ENCODE assay signal across 1 cellular context in the genomic region with DNA sequence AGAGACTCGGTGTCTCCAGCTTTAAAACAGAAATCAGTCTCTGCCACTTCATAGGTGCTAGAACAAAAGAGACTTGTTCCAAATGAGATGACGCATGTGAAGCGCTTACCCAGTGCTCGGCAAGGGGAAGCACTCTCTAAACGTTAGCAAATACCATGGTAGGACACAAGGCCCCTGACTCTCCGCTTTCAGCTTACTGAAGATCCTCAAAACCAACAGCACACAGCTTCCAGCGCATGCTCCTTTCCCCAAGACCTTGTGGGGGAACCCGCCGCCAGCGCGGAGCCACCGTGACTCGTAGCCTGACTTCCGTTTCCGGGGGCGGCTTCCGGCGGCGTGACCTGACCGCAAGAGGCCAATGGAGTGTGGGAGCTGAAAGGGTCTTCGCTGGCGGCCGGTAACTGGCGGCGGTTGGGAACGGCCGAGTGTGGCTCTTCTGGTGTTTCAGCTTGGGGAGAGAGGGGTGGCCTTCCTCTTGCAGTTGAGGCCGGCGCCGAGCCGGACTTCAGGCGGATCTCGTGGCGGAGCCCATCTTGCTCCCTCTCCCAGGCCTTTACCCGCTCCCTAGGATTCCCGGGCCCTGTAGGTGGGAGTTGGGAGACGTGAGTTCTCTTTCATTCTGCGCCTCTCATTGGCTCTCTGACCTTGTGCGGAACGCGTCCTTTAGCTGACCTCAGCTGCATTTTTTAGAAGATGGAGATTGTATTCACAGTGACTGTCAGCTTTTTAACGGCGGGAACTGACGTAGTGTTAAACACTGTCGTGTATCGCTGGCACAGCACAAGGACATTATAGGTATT.
A peak's percentile ranks its signal among the peaks of the same experiment; 100 is the strongest.
TF ChIP-seq lines count a peak whose summit lies in the region.

A gene with protein sequence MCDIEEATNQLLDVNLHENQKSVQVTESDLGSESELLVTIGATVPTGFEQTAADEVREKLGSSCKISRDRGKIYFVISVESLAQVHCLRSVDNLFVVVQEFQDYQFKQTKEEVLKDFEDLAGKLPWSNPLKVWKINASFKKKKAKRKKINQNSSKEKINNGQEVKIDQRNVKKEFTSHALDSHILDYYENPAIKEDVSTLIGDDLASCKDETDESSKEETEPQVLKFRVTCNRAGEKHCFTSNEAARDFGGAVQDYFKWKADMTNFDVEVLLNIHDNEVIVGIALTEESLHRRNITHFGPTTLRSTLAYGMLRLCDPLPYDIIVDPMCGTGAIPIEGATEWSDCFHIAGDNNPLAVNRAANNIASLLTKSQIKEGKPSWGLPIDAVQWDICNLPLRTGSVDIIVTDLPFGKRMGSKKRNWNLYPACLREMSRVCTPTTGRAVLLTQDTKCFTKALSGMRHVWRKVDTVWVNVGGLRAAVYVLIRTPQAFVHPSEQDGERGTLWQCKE (plus strand): TSS at position 324 of the 800 bp plus-strand sequence. CDS start 2,015 bp downstream, outside the sequence.

TF ChIP-seq in HepG2, 621 proteins besides CTCF, POLR2A, EP300 and RAD21 (continued from another document and continues in another):
- TF ChIP-seq, protein P1, sequence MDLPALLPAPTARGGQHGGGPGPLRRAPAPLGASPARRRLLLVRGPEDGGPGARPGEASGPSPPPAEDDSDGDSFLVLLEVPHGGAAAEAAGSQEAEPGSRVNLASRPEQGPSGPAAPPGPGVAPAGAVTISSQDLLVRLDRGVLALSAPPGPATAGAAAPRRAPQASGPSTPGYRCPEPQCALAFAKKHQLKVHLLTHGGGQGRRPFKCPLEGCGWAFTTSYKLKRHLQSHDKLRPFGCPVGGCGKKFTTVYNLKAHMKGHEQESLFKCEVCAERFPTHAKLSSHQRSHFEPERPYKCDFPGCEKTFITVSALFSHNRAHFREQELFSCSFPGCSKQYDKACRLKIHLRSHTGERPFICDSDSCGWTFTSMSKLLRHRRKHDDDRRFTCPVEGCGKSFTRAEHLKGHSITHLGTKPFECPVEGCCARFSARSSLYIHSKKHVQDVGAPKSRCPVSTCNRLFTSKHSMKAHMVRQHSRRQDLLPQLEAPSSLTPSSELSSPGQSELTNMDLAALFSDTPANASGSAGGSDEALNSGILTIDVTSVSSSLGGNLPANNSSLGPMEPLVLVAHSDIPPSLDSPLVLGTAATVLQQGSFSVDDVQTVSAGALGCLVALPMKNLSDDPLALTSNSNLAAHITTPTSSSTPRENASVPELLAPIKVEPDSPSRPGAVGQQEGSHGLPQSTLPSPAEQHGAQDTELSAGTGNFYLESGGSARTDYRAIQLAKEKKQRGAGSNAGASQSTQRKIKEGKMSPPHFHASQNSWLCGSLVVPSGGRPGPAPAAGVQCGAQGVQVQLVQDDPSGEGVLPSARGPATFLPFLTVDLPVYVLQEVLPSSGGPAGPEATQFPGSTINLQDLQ (CRISPR knock-in tag; IDR thresholded peaks at IDR 0.05), result peak; percentile 71; the same call in 1 of the 2 replicates
- no peak for TF ChIP-seq ZNF367 (CRISPR knock-in tag; IDR thresholded peaks at IDR 0.05; ENCODE audit: borderline replicate concordance)
- TF ChIP-seq BORCS8-MEF2B (CRISPR knock-in tag; IDR thresholded peaks at IDR 0.05), result peak; percentile 96
- TF ChIP-seq, protein P2, sequence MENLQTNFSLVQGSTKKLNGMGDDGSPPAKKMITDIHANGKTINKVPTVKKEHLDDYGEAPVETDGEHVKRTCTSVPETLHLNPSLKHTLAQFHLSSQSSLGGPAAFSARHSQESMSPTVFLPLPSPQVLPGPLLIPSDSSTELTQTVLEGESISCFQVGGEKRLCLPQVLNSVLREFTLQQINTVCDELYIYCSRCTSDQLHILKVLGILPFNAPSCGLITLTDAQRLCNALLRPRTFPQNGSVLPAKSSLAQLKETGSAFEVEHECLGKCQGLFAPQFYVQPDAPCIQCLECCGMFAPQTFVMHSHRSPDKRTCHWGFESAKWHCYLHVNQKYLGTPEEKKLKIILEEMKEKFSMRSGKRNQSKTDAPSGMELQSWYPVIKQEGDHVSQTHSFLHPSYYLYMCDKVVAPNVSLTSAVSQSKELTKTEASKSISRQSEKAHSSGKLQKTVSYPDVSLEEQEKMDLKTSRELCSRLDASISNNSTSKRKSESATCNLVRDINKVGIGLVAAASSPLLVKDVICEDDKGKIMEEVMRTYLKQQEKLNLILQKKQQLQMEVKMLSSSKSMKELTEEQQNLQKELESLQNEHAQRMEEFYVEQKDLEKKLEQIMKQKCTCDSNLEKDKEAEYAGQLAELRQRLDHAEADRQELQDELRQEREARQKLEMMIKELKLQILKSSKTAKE (CRISPR knock-in tag; IDR thresholded peaks at IDR 0.05; ENCODE audit: borderline replicate concordance), result peak; percentile 61; the same call in 1 of the 2 replicates
- peak; percentile 90; the same call in 1 of the 2 replicates for TF ChIP-seq ZNF720 (CRISPR knock-in tag; IDR thresholded peaks at IDR 0.05)
- TF ChIP-seq AHR (CRISPR knock-in tag; IDR thresholded peaks at IDR 0.05), result peak; percentile 95; the same call in 1 of the 2 replicates
- TF ChIP-seq ZNF383 (CRISPR knock-in tag; IDR thresholded peaks at IDR 0.05; ENCODE audit: borderline replicate concordance), result no peak
- TF ChIP-seq, protein P3, sequence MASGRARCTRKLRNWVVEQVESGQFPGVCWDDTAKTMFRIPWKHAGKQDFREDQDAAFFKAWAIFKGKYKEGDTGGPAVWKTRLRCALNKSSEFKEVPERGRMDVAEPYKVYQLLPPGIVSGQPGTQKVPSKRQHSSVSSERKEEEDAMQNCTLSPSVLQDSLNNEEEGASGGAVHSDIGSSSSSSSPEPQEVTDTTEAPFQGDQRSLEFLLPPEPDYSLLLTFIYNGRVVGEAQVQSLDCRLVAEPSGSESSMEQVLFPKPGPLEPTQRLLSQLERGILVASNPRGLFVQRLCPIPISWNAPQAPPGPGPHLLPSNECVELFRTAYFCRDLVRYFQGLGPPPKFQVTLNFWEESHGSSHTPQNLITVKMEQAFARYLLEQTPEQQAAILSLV (CRISPR knock-in tag; IDR thresholded peaks at IDR 0.05; ENCODE audit: borderline replicate concordance), result peak; percentile 95
- no peak for TF ChIP-seq ZNF749 (CRISPR knock-in tag; IDR thresholded peaks at IDR 0.05; ENCODE audit: borderline replicate concordance)
- no peak for TF ChIP-seq MBD4 (IDR thresholded peaks at IDR 0.05; ENCODE audit: borderline replicate concordance, low read length)
- TF ChIP-seq, protein P4, sequence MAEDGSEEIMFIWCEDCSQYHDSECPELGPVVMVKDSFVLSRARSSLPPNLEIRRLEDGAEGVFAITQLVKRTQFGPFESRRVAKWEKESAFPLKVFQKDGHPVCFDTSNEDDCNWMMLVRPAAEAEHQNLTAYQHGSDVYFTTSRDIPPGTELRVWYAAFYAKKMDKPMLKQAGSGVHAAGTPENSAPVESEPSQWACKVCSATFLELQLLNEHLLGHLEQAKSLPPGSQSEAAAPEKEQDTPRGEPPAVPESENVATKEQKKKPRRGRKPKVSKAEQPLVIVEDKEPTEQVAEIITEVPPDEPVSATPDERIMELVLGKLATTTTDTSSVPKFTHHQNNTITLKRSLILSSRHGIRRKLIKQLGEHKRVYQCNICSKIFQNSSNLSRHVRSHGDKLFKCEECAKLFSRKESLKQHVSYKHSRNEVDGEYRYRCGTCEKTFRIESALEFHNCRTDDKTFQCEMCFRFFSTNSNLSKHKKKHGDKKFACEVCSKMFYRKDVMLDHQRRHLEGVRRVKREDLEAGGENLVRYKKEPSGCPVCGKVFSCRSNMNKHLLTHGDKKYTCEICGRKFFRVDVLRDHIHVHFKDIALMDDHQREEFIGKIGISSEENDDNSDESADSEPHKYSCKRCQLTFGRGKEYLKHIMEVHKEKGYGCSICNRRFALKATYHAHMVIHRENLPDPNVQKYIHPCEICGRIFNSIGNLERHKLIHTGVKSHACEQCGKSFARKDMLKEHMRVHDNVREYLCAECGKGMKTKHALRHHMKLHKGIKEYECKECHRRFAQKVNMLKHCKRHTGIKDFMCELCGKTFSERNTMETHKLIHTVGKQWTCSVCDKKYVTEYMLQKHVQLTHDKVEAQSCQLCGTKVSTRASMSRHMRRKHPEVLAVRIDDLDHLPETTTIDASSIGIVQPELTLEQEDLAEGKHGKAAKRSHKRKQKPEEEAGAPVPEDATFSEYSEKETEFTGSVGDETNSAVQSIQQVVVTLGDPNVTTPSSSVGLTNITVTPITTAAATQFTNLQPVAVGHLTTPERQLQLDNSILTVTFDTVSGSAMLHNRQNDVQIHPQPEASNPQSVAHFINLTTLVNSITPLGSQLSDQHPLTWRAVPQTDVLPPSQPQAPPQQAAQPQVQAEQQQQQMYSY (CRISPR knock-in tag; IDR thresholded peaks at IDR 0.05), result no peak
- no peak for TF ChIP-seq ZNF382 (CRISPR knock-in tag; IDR thresholded peaks at IDR 0.05; ENCODE audit: borderline replicate concordance)
- no peak for TF ChIP-seq FOSL1 (CRISPR knock-in tag; IDR thresholded peaks at IDR 0.05; ENCODE audit: borderline replicate concordance)
- peak; percentile 88 for TF ChIP-seq KDM2A (CRISPR knock-in tag; IDR thresholded peaks at IDR 0.05; ENCODE audit: borderline replicate concordance, low read depth)
- no peak for TF ChIP-seq NFIB (CRISPR knock-in tag; IDR thresholded peaks at IDR 0.05; ENCODE audit: borderline replicate concordance)
- TF ChIP-seq ZNF20 (CRISPR knock-in tag; IDR thresholded peaks at IDR 0.05), result no peak
- TF ChIP-seq ASH2L (IDR thresholded peaks at IDR 0.05; ENCODE audit: insufficient read length, low read depth, low read length), result peak; percentile 92
- TF ChIP-seq AGO1 (IDR thresholded peaks at IDR 0.05; ENCODE audit: low read depth, low read length, poor library complexity, severe bottlenecking), result no peak
- peak; percentile 79; the same call in 1 of the 2 replicates for TF ChIP-seq ZNF558 (CRISPR knock-in tag; IDR thresholded peaks at IDR 0.05; ENCODE audit: borderline replicate concordance)
- TF ChIP-seq, protein P5, sequence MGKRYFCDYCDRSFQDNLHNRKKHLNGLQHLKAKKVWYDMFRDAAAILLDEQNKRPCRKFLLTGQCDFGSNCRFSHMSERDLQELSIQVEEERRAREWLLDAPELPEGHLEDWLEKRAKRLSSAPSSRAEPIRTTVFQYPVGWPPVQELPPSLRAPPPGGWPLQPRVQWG (CRISPR knock-in tag; IDR thresholded peaks at IDR 0.05; ENCODE audit: borderline replicate concordance, low read depth), result no peak
- no peak for TF ChIP-seq MTF2 (CRISPR knock-in tag; IDR thresholded peaks at IDR 0.05; ENCODE audit: borderline replicate concordance)
- no peak for TF ChIP-seq ADNP (CRISPR knock-in tag; IDR thresholded peaks at IDR 0.05)
- TF ChIP-seq ZNF234 (CRISPR knock-in tag; conservative IDR thresholded peaks at IDR 0.05), result no peak
- peak; percentile 83 for TF ChIP-seq ARNT2 (CRISPR knock-in tag; IDR thresholded peaks at IDR 0.05; ENCODE audit: low read depth)
- no peak for TF ChIP-seq NFE2L2 (IDR thresholded peaks at IDR 0.05; ENCODE audit: low read length)
- peak; percentile 74 for TF ChIP-seq ZNF614 (CRISPR knock-in tag; IDR thresholded peaks at IDR 0.05; ENCODE audit: borderline replicate concordance)
- peak; percentile 84 for TF ChIP-seq SIN3A (IDR thresholded peaks at IDR 0.05; ENCODE audit: borderline replicate concordance, low read depth, low read length)
- peak; percentile 55; the same call in 1 of the 2 replicates for TF ChIP-seq NR2F6 (IDR thresholded peaks at IDR 0.05)
- peak; percentile 83 for TF ChIP-seq NR2F6 (CRISPR knock-in tag; IDR thresholded peaks at IDR 0.05)
- TF ChIP-seq, protein P6, sequence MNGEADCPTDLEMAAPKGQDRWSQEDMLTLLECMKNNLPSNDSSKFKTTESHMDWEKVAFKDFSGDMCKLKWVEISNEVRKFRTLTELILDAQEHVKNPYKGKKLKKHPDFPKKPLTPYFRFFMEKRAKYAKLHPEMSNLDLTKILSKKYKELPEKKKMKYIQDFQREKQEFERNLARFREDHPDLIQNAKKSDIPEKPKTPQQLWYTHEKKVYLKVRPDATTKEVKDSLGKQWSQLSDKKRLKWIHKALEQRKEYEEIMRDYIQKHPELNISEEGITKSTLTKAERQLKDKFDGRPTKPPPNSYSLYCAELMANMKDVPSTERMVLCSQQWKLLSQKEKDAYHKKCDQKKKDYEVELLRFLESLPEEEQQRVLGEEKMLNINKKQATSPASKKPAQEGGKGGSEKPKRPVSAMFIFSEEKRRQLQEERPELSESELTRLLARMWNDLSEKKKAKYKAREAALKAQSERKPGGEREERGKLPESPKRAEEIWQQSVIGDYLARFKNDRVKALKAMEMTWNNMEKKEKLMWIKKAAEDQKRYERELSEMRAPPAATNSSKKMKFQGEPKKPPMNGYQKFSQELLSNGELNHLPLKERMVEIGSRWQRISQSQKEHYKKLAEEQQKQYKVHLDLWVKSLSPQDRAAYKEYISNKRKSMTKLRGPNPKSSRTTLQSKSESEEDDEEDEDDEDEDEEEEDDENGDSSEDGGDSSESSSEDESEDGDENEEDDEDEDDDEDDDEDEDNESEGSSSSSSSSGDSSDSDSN (CRISPR knock-in tag; IDR thresholded peaks at IDR 0.05), result peak; percentile 84
- TF ChIP-seq, protein P7, sequence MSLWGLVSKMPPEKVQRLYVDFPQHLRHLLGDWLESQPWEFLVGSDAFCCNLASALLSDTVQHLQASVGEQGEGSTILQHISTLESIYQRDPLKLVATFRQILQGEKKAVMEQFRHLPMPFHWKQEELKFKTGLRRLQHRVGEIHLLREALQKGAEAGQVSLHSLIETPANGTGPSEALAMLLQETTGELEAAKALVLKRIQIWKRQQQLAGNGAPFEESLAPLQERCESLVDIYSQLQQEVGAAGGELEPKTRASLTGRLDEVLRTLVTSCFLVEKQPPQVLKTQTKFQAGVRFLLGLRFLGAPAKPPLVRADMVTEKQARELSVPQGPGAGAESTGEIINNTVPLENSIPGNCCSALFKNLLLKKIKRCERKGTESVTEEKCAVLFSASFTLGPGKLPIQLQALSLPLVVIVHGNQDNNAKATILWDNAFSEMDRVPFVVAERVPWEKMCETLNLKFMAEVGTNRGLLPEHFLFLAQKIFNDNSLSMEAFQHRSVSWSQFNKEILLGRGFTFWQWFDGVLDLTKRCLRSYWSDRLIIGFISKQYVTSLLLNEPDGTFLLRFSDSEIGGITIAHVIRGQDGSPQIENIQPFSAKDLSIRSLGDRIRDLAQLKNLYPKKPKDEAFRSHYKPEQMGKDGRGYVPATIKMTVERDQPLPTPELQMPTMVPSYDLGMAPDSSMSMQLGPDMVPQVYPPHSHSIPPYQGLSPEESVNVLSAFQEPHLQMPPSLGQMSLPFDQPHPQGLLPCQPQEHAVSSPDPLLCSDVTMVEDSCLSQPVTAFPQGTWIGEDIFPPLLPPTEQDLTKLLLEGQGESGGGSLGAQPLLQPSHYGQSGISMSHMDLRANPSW (CRISPR knock-in tag; IDR thresholded peaks at IDR 0.05; ENCODE audit: borderline replicate concordance), result peak; percentile 25; the same call in 1 of the 2 replicates
- TF ChIP-seq ZNF607 (CRISPR knock-in tag; IDR thresholded peaks at IDR 0.05; ENCODE audit: borderline replicate concordance), result peak; percentile 97
- TF ChIP-seq, protein P8, sequence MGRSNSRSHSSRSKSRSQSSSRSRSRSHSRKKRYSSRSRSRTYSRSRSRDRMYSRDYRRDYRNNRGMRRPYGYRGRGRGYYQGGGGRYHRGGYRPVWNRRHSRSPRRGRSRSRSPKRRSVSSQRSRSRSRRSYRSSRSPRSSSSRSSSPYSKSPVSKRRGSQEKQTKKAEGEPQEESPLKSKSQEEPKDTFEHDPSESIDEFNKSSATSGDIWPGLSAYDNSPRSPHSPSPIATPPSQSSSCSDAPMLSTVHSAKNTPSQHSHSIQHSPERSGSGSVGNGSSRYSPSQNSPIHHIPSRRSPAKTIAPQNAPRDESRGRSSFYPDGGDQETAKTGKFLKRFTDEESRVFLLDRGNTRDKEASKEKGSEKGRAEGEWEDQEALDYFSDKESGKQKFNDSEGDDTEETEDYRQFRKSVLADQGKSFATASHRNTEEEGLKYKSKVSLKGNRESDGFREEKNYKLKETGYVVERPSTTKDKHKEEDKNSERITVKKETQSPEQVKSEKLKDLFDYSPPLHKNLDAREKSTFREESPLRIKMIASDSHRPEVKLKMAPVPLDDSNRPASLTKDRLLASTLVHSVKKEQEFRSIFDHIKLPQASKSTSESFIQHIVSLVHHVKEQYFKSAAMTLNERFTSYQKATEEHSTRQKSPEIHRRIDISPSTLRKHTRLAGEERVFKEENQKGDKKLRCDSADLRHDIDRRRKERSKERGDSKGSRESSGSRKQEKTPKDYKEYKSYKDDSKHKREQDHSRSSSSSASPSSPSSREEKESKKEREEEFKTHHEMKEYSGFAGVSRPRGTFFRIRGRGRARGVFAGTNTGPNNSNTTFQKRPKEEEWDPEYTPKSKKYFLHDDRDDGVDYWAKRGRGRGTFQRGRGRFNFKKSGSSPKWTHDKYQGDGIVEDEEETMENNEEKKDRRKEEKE (IDR thresholded peaks at IDR 0.05), result no peak
- TF ChIP-seq ZMYM2 (CRISPR knock-in tag; IDR thresholded peaks at IDR 0.05), result peak; percentile 62; the same call in 1 of the 2 replicates
